In the genomic region with DNA sequence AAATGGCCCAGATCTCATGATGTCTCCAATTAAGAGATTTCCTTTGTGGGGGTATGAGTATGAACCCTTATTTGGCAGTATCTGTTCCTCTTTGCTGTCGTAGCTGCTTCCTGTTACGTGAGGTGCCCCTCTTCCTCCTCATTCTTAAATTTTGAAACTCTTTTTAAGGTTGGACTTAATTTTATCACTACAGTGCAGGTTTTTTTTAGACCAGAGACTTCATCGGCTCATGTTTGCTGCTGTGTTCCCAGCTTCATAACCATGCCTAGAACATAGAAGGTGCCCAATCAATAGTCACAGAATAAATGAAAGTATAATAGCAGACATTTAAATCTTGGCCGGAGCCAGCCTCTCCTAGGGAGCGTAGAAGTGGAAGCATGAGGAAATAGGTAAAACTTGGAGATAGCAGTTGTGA, we compare ENCODE assay signal across 8 cellular contexts. TPM values are rescaled to one million over a fixed set of nuclear protein-coding genes. Genes with fewer than 3 reads are reported as not detected.
DNase-seq lines count a peak whose midpoint lies in the region; ATAC-seq and TF ChIP-seq lines count a peak whose summit lies in the region.

No MANE protein-coding gene starts in this region.

- H3K36me3 Mint-ChIP-seq in activated CD4-positive, alpha-beta T cell treated with anti-CD3 and anti-CD28 coated beads for 36 hours (ENCODE audit: low read depth) = peaks cover 47% of the 10 kb centered on the region
- peaks cover 55% of the 10 kb centered on the region for H3K36me3 Mint-ChIP-seq in nephron progenitor cell (ENCODE audit: low read depth)

- CTCF ChIA-PET in activated CD4-positive, alpha-beta T cell treated with anti-CD3 and anti-CD28 coated beads for 36 hours (lab: Charles Lee) = interaction anchor here (0.6 to 1.3 kb wide), 3 partner anchors 14 to 466 kb away, joined by 3 to 4 read pairs (median 3); no protein-coding TSS in a partner anchor

- POLR2A ChIA-PET in activated CD4-positive, alpha-beta T cell treated with anti-CD3 and anti-CD28 coated beads for 36 hours (lab: Charles Lee) = interaction anchor here (2.0 kb wide), 1 partner anchor 72 kb away, joined by 6 read pairs; a partner anchor contains a TSS

- H3K27me3 Mint-ChIP-seq in activated CD4-positive, alpha-beta T cell treated with anti-CD3 and anti-CD28 coated beads for 36 hours = no peaks in the 10 kb centered on the region
- H3K27me3 Mint-ChIP-seq in nephron progenitor cell (ENCODE audit: low read depth, poor library complexity) = peaks cover 9% of the 10 kb centered on the region

- TF ChIP-seq CTCF in nephron progenitor cell (IDR thresholded peaks at IDR 0.05) = no peak

- ATAC-seq in activated CD4-positive, alpha-beta T cell treated with anti-CD3 and anti-CD28 coated beads for 36 hours = peak; percentile 20
- ATAC-seq in HG02938 (IDR thresholded peaks at IDR 0.05; ENCODE audit: unreplicated experiment) = peak; percentile 59

- H3K4me3 Mint-ChIP-seq in activated CD4-positive, alpha-beta T cell treated with anti-CD3 and anti-CD28 coated beads for 36 hours = peak overlapping the region; percentile 83
- peak overlapping the region; percentile 71 for H3K4me3 Mint-ChIP-seq in nephron progenitor cell

- intact Hi-C loops in activated CD4-positive, alpha-beta T cell treated with anti-CD3 and anti-CD28 coated beads for 36 hours (cut with DNase I, micrococcal nuclease) = loop anchor here (5.0 to 10.0 kb wide), 5 partner anchors 312 to 934 kb away; a partner anchor contains a TSS

- peak overlapping the region; percentile 90 for H3K27ac Mint-ChIP-seq in activated CD4-positive, alpha-beta T cell treated with anti-CD3 and anti-CD28 coated beads for 36 hours
- H3K27ac Mint-ChIP-seq in nephron progenitor cell = no peak overlapping the region

- H3K9me3 Mint-ChIP-seq in activated CD4-positive, alpha-beta T cell treated with anti-CD3 and anti-CD28 coated beads for 36 hours (ENCODE audit: low read depth) = no peaks in the 10 kb centered on the region
- peaks cover 33% of the 10 kb centered on the region for H3K9me3 Mint-ChIP-seq in nephron progenitor cell

- no peak for DNase-seq in activated CD4-positive, alpha-beta T cell treated with anti-CD3 and anti-CD28 coated beads for 36 hours
- DNase-seq in activated CD4-positive, alpha-beta T cell treated with anti-CD3 and anti-CD28 coated beads for 48 hours = no peak
- DNase-seq in SIG-M5 treated with dmso at 0.1 percent for 504 hours (lab: John Stamatoyannopoulos, UW; ENCODE audit: unreplicated experiment) = peak; percentile 89
- DNase-seq in nephron progenitor cell = no peak
- no peak for DNase-seq in NCI-H526 (lab: John Stamatoyannopoulos, UW)
- DNase-seq in stimulated activated CD4-positive, alpha-beta T cell treated with anti-CD3 and anti-CD28 coated beads, Interleukin-2, amount 100 ng/mL, for 24 hours = no peak
- DNase-seq in NCI-H1930 (lab: John Stamatoyannopoulos, UW) = no peak

- H3K4me1 Mint-ChIP-seq in activated CD4-positive, alpha-beta T cell treated with anti-CD3 and anti-CD28 coated beads for 36 hours = peaks cover 46% of the 10 kb centered on the region
- H3K4me1 Mint-ChIP-seq in nephron progenitor cell = peaks cover 25% of the 10 kb centered on the region

RNA-seq across cellular contexts. Expression of a gene that starts 2.4 kb away (rescaled TPM):
- total RNA-seq in activated CD4-positive, alpha-beta T cell treated with anti-CD3 and anti-CD28 coated beads for 36 hours = 10 to 100 TPM; 41.7 to 45.7 TPM

RNA-seq across cellular contexts. Expression of a gene that starts 33.4 kb away (rescaled TPM):
- not detected for total RNA-seq in activated CD4-positive, alpha-beta T cell treated with anti-CD3 and anti-CD28 coated beads for 36 hours
